1 cellular context compared by ENCODE assay signal in genomic region chr13:48162182-48162581, GRCh38.
TF ChIP-seq lines count a peak whose summit lies in the region.

No MANE protein-coding gene starts in this region.

TF ChIP-seq in K562, 482 proteins besides CTCF, POLR2A, EP300 and RAD21:
- 0 out of 2 replicates have a peak, but pooled peaks have one; percentile 6 for TF ChIP-seq ZNF592 (IDR thresholded peaks at IDR 0.05)
- TF ChIP-seq FOXK2 (conservative IDR thresholded peaks at IDR 0.05 in 1 of 2, IDR thresholded peaks at IDR 0.05 in 1 of 2; ENCODE audit: low read depth in 2 of 2), result 0 out of 4 replicates have a peak, but pooled peaks of 1 of the 2 experiments have one; percentile 2
- TF ChIP-seq PHTF2 (CRISPR knock-in tag; IDR thresholded peaks at IDR 0.05), result no peak
- TF ChIP-seq RFX1 (IDR thresholded peaks at IDR 0.05), result 0 out of 2 replicates have a peak, but pooled peaks have one; percentile 0
